Comparison of ENCODE assay signal across 18 cellular contexts in genomic region chr6:170429457-170429856, GRCh38.
A peak's percentile ranks its signal among the peaks of the same experiment; 100 is the strongest.
DNase-seq lines count a peak whose midpoint lies in the region; FAIRE-seq and TF ChIP-seq lines count a peak whose summit lies in the region.
"Had no signal": no experiment of that assay in that cellular context is flagged by ENCODE, and none has a peak within 500 bp of the region (broad histone marks: within the 10 kb centered on the region; RNA-seq: fewer than 3 reads in every experiment).

No MANE protein-coding gene starts in this region.

- H3K79me1 ChIP-seq in neuronal stem cell (ENCODE audit: low read depth, low read length): no peaks in the 10 kb centered on the region

- H2BK5ac ChIP-seq in neuronal stem cell (ENCODE audit: low read length): no peak overlapping the region

- H3K4me2 ChIP-seq in GM23248 (ENCODE audit: unreplicated experiment) (no peak overlapping the region), neuronal stem cell (ENCODE audit: insufficient read depth, low read length, poor library complexity, severe bottlenecking) (no peak overlapping the region)

- in situ Hi-C loops in GM23248 (cut with MboI): no loop called here

- no peak overlapping the region for H3K14ac ChIP-seq in neuronal stem cell (ENCODE audit: low read length)

- no peaks in the 10 kb centered on the region for H3K4me1 ChIP-seq in GM23248 (ENCODE audit: insufficient read depth)
- peaks cover 8 to 12% of the 10 kb centered on the region in 2 donors for H3K4me1 ChIP-seq in neuronal stem cell (ENCODE audit: control insufficient read depth in 2 of 2, insufficient read depth in 1 of 2, low read depth in 1 of 2, low read length in 2 of 2)
- H3K4me1 ChIP-seq: BE2C had no signal

- no peak overlapping the region for H4K8ac ChIP-seq in neuronal stem cell (ENCODE audit: low read depth, low read length)

- H4K20me1 ChIP-seq in GM23248 (ENCODE audit: insufficient read depth): no peaks in the 10 kb centered on the region

- H3K9me2 ChIP-seq in GM23248 (ENCODE audit: insufficient read depth): no peaks in the 10 kb centered on the region

- no peak overlapping the region for H2BK120ac ChIP-seq in neuronal stem cell (ENCODE audit: low read depth, low read length)

- H3K79me2 ChIP-seq in GM23248 (ENCODE audit: insufficient read depth): no peaks in the 10 kb centered on the region

- H2BK12ac ChIP-seq in neuronal stem cell (ENCODE audit: low read length): no peak overlapping the region

- H3K4me3 ChIP-seq in GM23248 (no peak overlapping the region), fibroblast of villous mesenchyme (ENCODE audit: low read depth, low read length) (no peak overlapping the region), neuronal stem cell (ENCODE audit: low read length in 2 of 2) (no peak overlapping the region)
- H3K4me3 ChIP-seq: SK-N-MC had no signal

- DNase-seq in GM23248 (peak; percentile 41), amniotic epithelial cell (ENCODE audit: low read depth) (peak; percentile 77), fibroblast of villous mesenchyme (ENCODE audit: low read depth) (peak; percentile 59), neuronal stem cell (ENCODE audit: low spot score) (no peak), GM19238 (ENCODE audit: insufficient read length, low spot score) (no peak), NCI-H1436 (lab: John Stamatoyannopoulos, UW) (no peak), D721Med (ENCODE audit: insufficient read length, low spot score) (no peak), COR-L47 (lab: John Stamatoyannopoulos, UW) (no peak)
- DNase-seq: activated CD4-positive, alpha-beta T cell treated with anti-CD3 and anti-CD28 coated beads, Interleukin-2, amount 50 U/mL, for 48 hours; activated T-cell treated with anti-CD3 and anti-CD28 coated beads, Interleukin-2, amount 50 U/mL, for 48 hours; BE2C; Karpas-422; kidney glomerular epithelial cell; NCI-H446 treated with DMSO at 0.1 percent for 48 hours; OCI-M1 had no signal

- no peak for FAIRE-seq in D721Med (lab: Jason Lieb, UNC)
- FAIRE-seq: TTC549 had no signal

- H3K9me3 ChIP-seq in GM23248 (ENCODE audit: low read depth) (no peaks in the 10 kb centered on the region), neuronal stem cell (replicated peaks in 1 of 2; ENCODE audit: control insufficient read depth in 2 of 2, insufficient read depth in 1 of 2, low read depth in 1 of 2, low read length in 2 of 2) (peaks cover 0 to 8% of the 10 kb centered on the region in 2 donors)
- H3K9me3 ChIP-seq: BE2C had no signal

- no peak overlapping the region for H4K91ac ChIP-seq in neuronal stem cell (ENCODE audit: low read depth, low read length, poor library complexity)

- no peak overlapping the region for H2AK5ac ChIP-seq in neuronal stem cell (ENCODE audit: low read depth, low read length)

- no peak overlapping the region for H3K23ac ChIP-seq in neuronal stem cell (ENCODE audit: low read depth, low read length, poor library complexity)

- H3K9ac ChIP-seq in GM23248 (no peak overlapping the region), neuronal stem cell (ENCODE audit: low read depth, low read length, poor library complexity) (no peak overlapping the region)

- no peak overlapping the region for H3K4ac ChIP-seq in neuronal stem cell (ENCODE audit: low read length)

- no peak overlapping the region for H3K27ac ChIP-seq in GM23248
- no peak overlapping the region for H3K27ac ChIP-seq in neuronal stem cell (replicated peaks; ENCODE audit: low read length)
- H3K27ac ChIP-seq: HL-60, SK-N-MC had no signal

- H3K27me3 ChIP-seq in GM23248 (replicated peaks; ENCODE audit: insufficient read depth): peaks cover 8% of the 10 kb centered on the region; the same call in 1 of the 2 replicates
- peaks cover 0 to 3% (median 0%) of the 10 kb centered on the region in 3 experiments for H3K27me3 ChIP-seq in neuronal stem cell (ENCODE audit: control insufficient read depth in 3 of 3, insufficient read depth in 3 of 3, low read depth in 1 of 3, low read length in 3 of 3)
- H3K27me3 ChIP-seq: BE2C had no signal

- no peaks in the 10 kb centered on the region for H3F3A ChIP-seq in GM23248 (ENCODE audit: insufficient read depth)

- no peak overlapping the region for H2BK15ac ChIP-seq in neuronal stem cell (ENCODE audit: low read length)

- TF ChIP-seq CTCF in fibroblast of villous mesenchyme (IDR thresholded peaks at IDR 0.05; ENCODE audit: insufficient read depth, low read depth, low read length) (peak; percentile 25), D721Med (IDR thresholded peaks at IDR 0.05; ENCODE audit: insufficient read depth, missing control alignments) (no peak)

- H3K18ac ChIP-seq in neuronal stem cell (ENCODE audit: low read length): no peak overlapping the region

- H2AFZ ChIP-seq in GM23248 (peak overlapping the region; percentile 44; the same call in 1 of the 2 replicates), neuronal stem cell (ENCODE audit: low read length) (peak overlapping the region; percentile 81)

- 59 to 71% methylated on average over 7 of the region's 7 CpGs for WGBS in GM23248 (ENCODE audit: low coverage in 1 of 2, low lambda C conversion rate in 2 of 2, missing lambda C conversion rate in 2 of 2), 2 experiments
- WGBS in neuronal stem cell (ENCODE audit: extremely low coverage in 2 of 2, insufficient read length in 2 of 2, insufficient replicate concordance in 1 of 2), 2 donors: no CpG with 5 or more reads among the region's 7 CpGs

- H3K36me3 ChIP-seq in GM23248 (ENCODE audit: low read depth): no peaks in the 10 kb centered on the region
- no peaks in the 10 kb centered on the region for H3K36me3 ChIP-seq in neuronal stem cell (replicated peaks in 1 of 2; ENCODE audit: control insufficient read depth in 2 of 2, insufficient read depth in 2 of 2, low read length in 2 of 2)
- H3K36me3 ChIP-seq: BE2C had no signal

Comparison
In these comparisons a context has a peak if more than half of its experiments do, and no peak if none do; other contexts are left out.
1. DNase-seq: peak in GM23248 (single experiment), amniotic epithelial cell (single experiment) and fibroblast of villous mesenchyme (single experiment); none in neuronal stem cell (single experiment), GM19238 (single experiment), NCI-H1436 (single experiment), D721Med (single experiment) and COR-L47 (single experiment).